8 cellular contexts compared by ENCODE assay signal in genomic region chr3:128784228-128784627, GRCh38. TPM values are rescaled to one million over a fixed set of nuclear protein-coding genes. Genes with fewer than 3 reads are reported as not detected.
DNase-seq lines count a peak whose midpoint lies in the region; ATAC-seq, FAIRE-seq and TF ChIP-seq lines count a peak whose summit lies in the region.

No MANE protein-coding gene starts in this region.

- intact Hi-C loops in activated T-helper 2 cell treated with anti-CD3 and anti-CD28 coated beads, Interferon-gamma antibody, Interleukin-2, Interleukin-4, amounts not matched to agents 10 μg/mL and 5 μg/mL and 100 μg/mL, durations not matched to agents 14 hours and 24 hours and 36 hours (cut with micrococcal nuclease), result no loop called here
- intact Hi-C loops in cardiac septum (cut with DNase I), result loop anchor here (5.0 kb wide), 1 partner anchor 57 kb away; the partner anchor contains the start of gene RAB7A
- intact Hi-C loops in kidney (cut with DNase I), result no loop called here
- intact Hi-C loops in posterior vena cava (cut with DNase I), result loop anchor here in 1 of 2 donors (10.0 kb wide), 1 partner anchor 49 kb away; no protein-coding TSS in a partner anchor

- no peak for TF ChIP-seq CTCF in kidney (IDR thresholded peaks at IDR 0.05; ENCODE audit: borderline replicate concordance, extremely low read depth, insufficient read depth)

- H3K4me3 Mint-ChIP-seq in CD4-positive, CD25-positive, alpha-beta regulatory T cell, result peak overlapping the region in 1 of 4 donors; percentile 3
- H3K4me3 Mint-ChIP-seq in activated T-helper 2 cell treated with anti-CD3 and anti-CD28 coated beads, Interferon-gamma antibody, Interleukin-2, Interleukin-4, amounts not matched to agents 10 μg/mL and 5 μg/mL and 100 μg/mL, durations not matched to agents 14 hours and 24 hours and 36 hours (ENCODE audit: low read depth), result no peak overlapping the region

- H3K27ac Mint-ChIP-seq in CD4-positive, CD25-positive, alpha-beta regulatory T cell, result peak overlapping the region; percentile 75 to 83 (median 82)
- peak overlapping the region; percentile 3 for H3K27ac Mint-ChIP-seq in activated T-helper 2 cell treated with anti-CD3 and anti-CD28 coated beads, Interferon-gamma antibody, Interleukin-2, Interleukin-4, amounts not matched to agents 10 μg/mL and 5 μg/mL and 100 μg/mL, durations not matched to agents 14 hours and 24 hours and 36 hours

- peaks cover 24 to 94% (median 78%) of the 10 kb centered on the region in 4 donors for H3K4me1 Mint-ChIP-seq in CD4-positive, CD25-positive, alpha-beta regulatory T cell
- peaks cover 68% of the 10 kb centered on the region for H3K4me1 Mint-ChIP-seq in activated T-helper 2 cell treated with anti-CD3 and anti-CD28 coated beads, Interferon-gamma antibody, Interleukin-2, Interleukin-4, amounts not matched to agents 10 μg/mL and 5 μg/mL and 100 μg/mL, durations not matched to agents 14 hours and 24 hours and 36 hours (ENCODE audit: low read depth)

- no peaks in the 10 kb centered on the region for H3K36me3 Mint-ChIP-seq in CD4-positive, CD25-positive, alpha-beta regulatory T cell
- H3K36me3 Mint-ChIP-seq in activated T-helper 2 cell treated with anti-CD3 and anti-CD28 coated beads, Interferon-gamma antibody, Interleukin-2, Interleukin-4, amounts not matched to agents 10 μg/mL and 5 μg/mL and 100 μg/mL, durations not matched to agents 14 hours and 24 hours and 36 hours (ENCODE audit: low read depth), result peaks cover 3% of the 10 kb centered on the region

- H3K9ac ChIP-seq in kidney (ENCODE audit: low read length in 2 of 2), result no peak overlapping the region

- no peaks in the 10 kb centered on the region for H3K27me3 ChIP-seq in CD4-positive, CD25-positive, alpha-beta regulatory T cell (ENCODE audit: control insufficient read depth, insufficient read depth, low read length)

- no peaks in the 10 kb centered on the region for H3K9me3 Mint-ChIP-seq in CD4-positive, CD25-positive, alpha-beta regulatory T cell
- no peaks in the 10 kb centered on the region for H3K9me3 Mint-ChIP-seq in activated T-helper 2 cell treated with anti-CD3 and anti-CD28 coated beads, Interferon-gamma antibody, Interleukin-2, Interleukin-4, amounts not matched to agents 10 μg/mL and 5 μg/mL and 100 μg/mL, durations not matched to agents 14 hours and 24 hours and 36 hours

- H3K4me3 ChIP-seq in CD4-positive, CD25-positive, alpha-beta regulatory T cell (ENCODE audit: low read depth, low read length), result no peak overlapping the region
- H3K4me3 ChIP-seq in kidney (ENCODE audit: low read length in 2 of 2), result no peak overlapping the region

- H3K36me3 ChIP-seq in CD4-positive, CD25-positive, alpha-beta regulatory T cell (ENCODE audit: control insufficient read depth, insufficient read depth, low read length), result no peaks in the 10 kb centered on the region
- H3K36me3 ChIP-seq in kidney (ENCODE audit: control insufficient read depth in 1 of 2, insufficient read depth in 2 of 2, low read length in 2 of 2), result no peaks in the 10 kb centered on the region

- peaks cover 42% of the 10 kb centered on the region for H3K4me1 ChIP-seq in CD4-positive, CD25-positive, alpha-beta regulatory T cell (ENCODE audit: control insufficient read depth, insufficient read depth, low read length, poor library complexity, severe bottlenecking)
- H3K4me1 ChIP-seq in kidney (ENCODE audit: control insufficient read depth in 1 of 2, insufficient read depth in 1 of 2, low read depth in 1 of 2, low read length in 2 of 2), result peaks cover 20 to 42% of the 10 kb centered on the region in 2 donors

- H3K27me3 Mint-ChIP-seq in CD4-positive, CD25-positive, alpha-beta regulatory T cell, result no peaks in the 10 kb centered on the region
- no peaks in the 10 kb centered on the region for H3K27me3 Mint-ChIP-seq in activated T-helper 2 cell treated with anti-CD3 and anti-CD28 coated beads, Interferon-gamma antibody, Interleukin-2, Interleukin-4, amounts not matched to agents 10 μg/mL and 5 μg/mL and 100 μg/mL, durations not matched to agents 14 hours and 24 hours and 36 hours (ENCODE audit: low read depth)

- no peaks in the 10 kb centered on the region for H3K9me3 ChIP-seq in CD4-positive, CD25-positive, alpha-beta regulatory T cell (ENCODE audit: control insufficient read depth in 2 of 2, low read length in 2 of 2)
- no peaks in the 10 kb centered on the region for H3K9me3 ChIP-seq in kidney (ENCODE audit: control insufficient read depth in 1 of 2, low read length in 2 of 2)

- ATAC-seq in CD4-positive, CD25-positive, alpha-beta regulatory T cell (ENCODE audit: low read depth in 2 of 2), result peak; percentile 54 to 74

- no peak overlapping the region for H3K27ac ChIP-seq in CD4-positive, CD25-positive, alpha-beta regulatory T cell (ENCODE audit: insufficient read depth, low read length, poor library complexity, severe bottlenecking)
- no peak overlapping the region for H3K27ac ChIP-seq in kidney (ENCODE audit: low read depth in 2 of 2, low read length in 2 of 2)

- no peak for FAIRE-seq in kidney (lab: Jason Lieb, UNC)

- peak in 2 of 3 donors; percentile 43 to 46 for DNase-seq in CD4-positive, CD25-positive, alpha-beta regulatory T cell
- DNase-seq in NAMALWA (ENCODE audit: low spot score) (peak; percentile 47), cardiac septum (ENCODE audit: low spot score) (peak; percentile 85), kidney (no peak), NCI-H1105 (lab: John Stamatoyannopoulos, UW) (no peak), posterior vena cava (ENCODE audit: low spot score) (no peak)
- no peak for DNase-seq in activated T-helper 2 cell treated with anti-CD3 and anti-CD28 coated beads, Interferon-gamma antibody, Interleukin-2, Interleukin-4, amounts not matched to agents 10 μg/mL and 5 μg/mL and 100 μg/mL, durations not matched to agents 14 hours and 24 hours and 36 hours (ENCODE audit: low spot score)
- DNase-seq in stimulated activated CD4-positive, alpha-beta T cell treated with anti-CD3 and anti-CD28 coated beads, Interleukin-15, amount 100 ng/mL, for 1 hour (ENCODE audit: low read depth in 1 of 2, low spot score in 1 of 2), result peak; percentile 31 to 37

RNA-seq across cellular contexts. Expression of gene RAB7A, which starts 58.2 kb away (rescaled TPM):
- 156 TPM for total RNA-seq in CD4-positive, CD25-positive, alpha-beta regulatory T cell
- 100 to 1,000 TPM; 179 to 200 (median 186) TPM for polyA plus RNA-seq in CD4-positive, CD25-positive, alpha-beta regulatory T cell
- 320 and 322 TPM in 2 replicates for total RNA-seq in activated T-helper 2 cell treated with anti-CD3 and anti-CD28 coated beads, Interferon-gamma antibody, Interleukin-2, Interleukin-4, amounts not matched to agents 10 μg/mL and 5 μg/mL and 100 μg/mL, durations not matched to agents 14 hours and 24 hours and 36 hours
- 215 TPM for total RNA-seq in cardiac septum
- total RNA-seq in kidney, result 248 TPM
- 211 TPM for polyA plus RNA-seq in kidney (ENCODE audit: insufficient read depth, low read depth, low replicate concordance)
- 100 to 1,000 TPM; 207 to 216 TPM for total RNA-seq in posterior vena cava

Comparison
In these comparisons a context has a peak if more than half of its experiments do, and no peak if none do; other contexts are left out.
1. DNase-seq: peak in CD4-positive, CD25-positive, alpha-beta regulatory T cell (2 of 3), NAMALWA (single experiment), cardiac septum (single experiment) and stimulated activated CD4-positive, alpha-beta T cell treated with anti-CD3 and anti-CD28 coated beads, Interleukin-15, amount 100 ng/mL, for 1 hour (2 of 2); none in activated T-helper 2 cell treated with anti-CD3 and anti-CD28 coated beads, Interferon-gamma antibody, Interleukin-2, Interleukin-4, amounts not matched to agents 10 μg/mL and 5 μg/mL and 100 μg/mL, durations not matched to agents 14 hours and 24 hours and 36 hours (single experiment), kidney (single experiment), NCI-H1105 (single experiment) and posterior vena cava (single experiment).